16 cellular contexts compared by ENCODE assay signal in genomic region chr13:29654384-29654783, GRCh38. TPM values are rescaled to one million over a fixed set of nuclear protein-coding genes. Genes with fewer than 3 reads are reported as not detected.
DNase-seq lines count a peak whose midpoint lies in the region; ATAC-seq and TF ChIP-seq lines count a peak whose summit lies in the region.
"Had no signal": no experiment of that assay in that cellular context is flagged by ENCODE, and none has a peak within 500 bp of the region (broad histone marks: within the 10 kb centered on the region; RNA-seq: fewer than 3 reads in every experiment).

No MANE protein-coding gene starts in this region.

- peak overlapping the region in 1 of 2 experiments; percentile 66; a peak in 2 of 4 replicates for H3K27ac ChIP-seq in SK-N-SH (ENCODE audit: low read depth in 2 of 2, low read length in 1 of 2)
- H3K27ac ChIP-seq in epithelial cell of prostate, result peak overlapping the region; percentile 42
- H3K27ac ChIP-seq: BLaER1 had no signal

- H3K36me3 ChIP-seq in SK-N-SH (replicated peaks in 1 of 2; ENCODE audit: control insufficient read depth in 1 of 2, insufficient read depth in 2 of 2, low read length in 1 of 2), result no peaks in the 10 kb centered on the region
- H3K36me3 ChIP-seq: BLaER1 had no signal

- no peaks in the 10 kb centered on the region for H3K27me3 Mint-ChIP-seq in activated CD4-positive, alpha-beta T cell treated with anti-CD3 and anti-CD28 coated beads, Interleukin-2, amount 10 ng/mL, durations not matched to agents 7 days and 5 days

- CTCF ChIA-PET in SK-N-SH (lab: Yijun Ruan, JAX), result no interaction called here
- CTCF ChIA-PET in activated CD4-positive, alpha-beta T cell treated with anti-CD3 and anti-CD28 coated beads, Interleukin-2, amount 10 ng/mL, durations not matched to agents 7 days and 5 days (lab: Charles Lee), result interaction anchor here (0.6 kb wide), 1 partner anchor 178 kb away, joined by 3 read pairs; no protein-coding TSS in a partner anchor

- H3K4me1 ChIP-seq in SK-N-SH (ENCODE audit: control insufficient read depth in 1 of 2, insufficient read depth in 2 of 2, low read depth in 1 of 2, low read length in 1 of 2), result peaks cover 0 to 8% of the 10 kb centered on the region in 2 experiments; a peak in 1 of 4 replicates
- H3K4me1 ChIP-seq: BLaER1 had no signal

- TF ChIP-seq RAD21 in SK-N-SH (IDR thresholded peaks at IDR 0.05; ENCODE audit: low read length), result no peak

- no peak overlapping the region for H3K4me3 Mint-ChIP-seq in activated CD4-positive, alpha-beta T cell treated with anti-CD3 and anti-CD28 coated beads, Interleukin-2, amount 10 ng/mL, durations not matched to agents 7 days and 5 days
- H3K4me3 Mint-ChIP-seq: CD14-positive monocyte, GM23338, IgD-negative memory B cell had no signal

- H3K4me2 ChIP-seq in SK-N-SH, result no peak overlapping the region
- H3K4me2 ChIP-seq: BLaER1, GM23338 had no signal

- no peak overlapping the region for H3K9ac ChIP-seq in SK-N-SH
- H3K9ac ChIP-seq: BLaER1 had no signal

- WGBS in SK-N-SH (ENCODE audit: low lambda C conversion rate), result 99% methylated on average over 6 of the region's 6 CpGs

- no peaks in the 10 kb centered on the region for H3K4me1 Mint-ChIP-seq in activated CD4-positive, alpha-beta T cell treated with anti-CD3 and anti-CD28 coated beads, Interleukin-2, amount 10 ng/mL, durations not matched to agents 7 days and 5 days
- H3K4me1 Mint-ChIP-seq: CD14-positive monocyte, GM23338, IgD-negative memory B cell had no signal

- H3K79me2 ChIP-seq in SK-N-SH (ENCODE audit: insufficient read depth), result no peaks in the 10 kb centered on the region

- H3K27me3 ChIP-seq in SK-N-SH (ENCODE audit: insufficient read depth), result no peaks in the 10 kb centered on the region
- H3K27me3 ChIP-seq: BLaER1 had no signal

- no peak overlapping the region for H3K27ac Mint-ChIP-seq in activated CD4-positive, alpha-beta T cell treated with anti-CD3 and anti-CD28 coated beads, Interleukin-2, amount 10 ng/mL, durations not matched to agents 7 days and 5 days
- H3K27ac Mint-ChIP-seq: CD14-positive monocyte, GM23338 had no signal

- TF ChIP-seq EP300 in SK-N-SH (IDR thresholded peaks at IDR 0.05; ENCODE audit: borderline replicate concordance in 1 of 2, low read depth in 1 of 2, low read length in 1 of 2), result no peak

- no peaks in the 10 kb centered on the region for H4K20me1 ChIP-seq in SK-N-SH (ENCODE audit: insufficient read depth)
- H4K20me1 ChIP-seq: BLaER1 had no signal

- 0 out of 2 replicates have a peak, but pooled peaks cover 6% of the 10 kb centered on the region for H3K9me3 ChIP-seq in SK-N-SH

- H3K9me2 ChIP-seq in SK-N-SH, result no peaks in the 10 kb centered on the region

- no peak for TF ChIP-seq CTCF in SK-N-SH (IDR thresholded peaks at IDR 0.05)

- no peak overlapping the region for H3K4me3 ChIP-seq in SK-N-SH (ENCODE audit: low read depth in 2 of 2, low read length in 1 of 2)
- H3K4me3 ChIP-seq: BLaER1, GM23338 had no signal

- no peak overlapping the region for H2AFZ ChIP-seq in SK-N-SH (ENCODE audit: low read depth)
- H2AFZ ChIP-seq: GM23338 had no signal

- peaks cover 17% of the 10 kb centered on the region for H3F3A ChIP-seq in SK-N-SH (replicated peaks; ENCODE audit: insufficient read depth)

- peak; percentile 34; the same call in 1 of the 3 replicates for ATAC-seq in SK-N-SH treated with all-trans-retinoic acid at 6 μM for 48 hours
- ATAC-seq in GM19463 (IDR thresholded peaks at IDR 0.05; ENCODE audit: unreplicated experiment), result no peak
- ATAC-seq: GM23338, HepG2 had no signal

- peaks cover 5% of the 10 kb centered on the region for H3K9me3 Mint-ChIP-seq in activated CD4-positive, alpha-beta T cell treated with anti-CD3 and anti-CD28 coated beads, Interleukin-2, amount 10 ng/mL, durations not matched to agents 7 days and 5 days

- no peaks in the 10 kb centered on the region for H3K36me3 Mint-ChIP-seq in activated CD4-positive, alpha-beta T cell treated with anti-CD3 and anti-CD28 coated beads, Interleukin-2, amount 10 ng/mL, durations not matched to agents 7 days and 5 days (ENCODE audit: low read depth)
- H3K36me3 Mint-ChIP-seq: CD14-positive monocyte had no signal

- no peak for DNase-seq in SK-N-SH
- DNase-seq in M059J (ENCODE audit: low read depth), result peak; percentile 1
- DNase-seq in epithelial cell of prostate (ENCODE audit: low read depth, low spot score), result no peak
- no peak for DNase-seq in activated CD4-positive, alpha-beta T cell treated with anti-CD3 and anti-CD28 coated beads, Interleukin-2, amount 10 ng/mL, durations not matched to agents 7 days and 5 days
- no peak for DNase-seq in stimulated activated CD4-positive, alpha-beta T cell treated with anti-CD3 and anti-CD28 coated beads, Interleukin-4, amount 100 ng/mL, for 1 hour
- DNase-seq: 8988T; Calu3; CD4-positive, alpha-beta memory T cell; DMS79 treated with DMSO at 0.1 percent for 48 hours had no signal

- POLR2A ChIA-PET in SK-N-SH (lab: Yijun Ruan, JAX), result no interaction called here
- POLR2A ChIA-PET in activated CD4-positive, alpha-beta T cell treated with anti-CD3 and anti-CD28 coated beads, Interleukin-2, amount 10 ng/mL, durations not matched to agents 7 days and 5 days (lab: Charles Lee), result no interaction called here

TF ChIP-seq in SK-N-SH treated with all-trans-retinoic acid at 6 μM for 48 hours, 23 proteins besides CTCF, POLR2A, EP300 and RAD21 (continues in another document):
- TF ChIP-seq ZFP3 (CRISPR knock-in tag; IDR thresholded peaks at IDR 0.05) (no peak), TCF4 (CRISPR knock-in tag; IDR thresholded peaks at IDR 0.05; ENCODE audit: borderline replicate concordance) (no peak), GLIS3 (CRISPR knock-in tag; IDR thresholded peaks at IDR 0.05) (no peak), CSDC2 (CRISPR knock-in tag; IDR thresholded peaks at IDR 0.05) (no peak), ARNTL (CRISPR knock-in tag; IDR thresholded peaks at IDR 0.05; ENCODE audit: borderline replicate concordance, low read depth) (no peak), CREB5 (CRISPR knock-in tag; IDR thresholded peaks at IDR 0.05; ENCODE audit: low read depth) (no peak)

TF ChIP-seq in SK-N-SH, 30 proteins besides CTCF, POLR2A, EP300 and RAD21:
- no peak for TF ChIP-seq FOXJ3 (CRISPR knock-in tag; IDR thresholded peaks at IDR 0.05)
- no peak for TF ChIP-seq NFIC (IDR thresholded peaks at IDR 0.05; ENCODE audit: borderline replicate concordance)
- no peak for TF ChIP-seq NRF1 (IDR thresholded peaks at IDR 0.05; ENCODE audit: low read depth, low read length)
- TF ChIP-seq MXI1 (IDR thresholded peaks at IDR 0.05; ENCODE audit: low read depth, low read length), result no peak
- no peak for TF ChIP-seq YY1 (IDR thresholded peaks at IDR 0.05; ENCODE audit: low read depth)
- TF ChIP-seq JUND (IDR thresholded peaks at IDR 0.05), result no peak
- no peak for TF ChIP-seq ZBTB33 (IDR thresholded peaks at IDR 0.05; ENCODE audit: borderline replicate concordance, low read depth)
- no peak for TF ChIP-seq SMC3 (IDR thresholded peaks at IDR 0.05; ENCODE audit: low read depth, low read length)
- no peak for TF ChIP-seq POLR2AphosphoS5 (IDR thresholded peaks at IDR 0.05; ENCODE audit: low read depth, low read length)
- no peak for TF ChIP-seq MAX (IDR thresholded peaks at IDR 0.05; ENCODE audit: low read depth)
- TF ChIP-seq EZH2phosphoT487 (IDR thresholded peaks at IDR 0.05; ENCODE audit: borderline replicate concordance, low read depth), result no peak

RNA-seq across cellular contexts. Expression of gene SLC7A1, which starts 58.9 kb away (rescaled TPM):
- 9.3 and 14.0 TPM in 2 replicates for polyA plus RNA-seq in SK-N-SH (2012; rRNA removed)
- polyA plus RNA-seq in SK-N-SH (2012; cell fraction: cytosol; rRNA removed), result 9.1 and 11.8 TPM in 2 replicates
- 15.4 and 20.8 TPM in 2 replicates for polyA plus RNA-seq in SK-N-SH (2012; cell fraction: nucleus; rRNA removed)
- 9.3 and 15.9 TPM in 2 replicates for total RNA-seq in M059J (2014; rRNA removed; shearing (Covaris generic))
- 10 to 100 TPM; 64.5 to 77.5 TPM for total RNA-seq in activated CD4-positive, alpha-beta T cell treated with anti-CD3 and anti-CD28 coated beads, Interleukin-2, amount 10 ng/mL, durations not matched to agents 7 days and 5 days
